ENCODE assay signal across 32 cellular contexts in the genomic region with DNA sequence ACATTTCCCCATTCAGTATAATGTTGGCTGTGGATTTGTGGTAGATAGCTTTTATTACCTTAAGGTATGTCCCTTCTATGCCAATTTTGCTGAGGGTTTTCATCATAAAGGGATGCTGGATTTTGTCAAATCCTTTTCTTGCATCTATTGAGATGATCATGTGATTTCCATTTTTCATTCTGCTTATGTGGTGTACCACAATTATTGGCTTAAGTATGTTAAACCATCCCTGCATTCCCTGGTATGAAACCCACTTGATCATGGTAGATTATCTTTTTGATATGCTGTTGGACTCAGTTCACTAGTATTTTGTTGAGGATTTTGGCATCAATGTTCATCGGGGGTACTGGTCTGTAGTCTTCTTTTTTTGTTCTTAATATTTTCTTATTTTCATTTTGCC.
"Had no signal": no experiment of that assay in that cellular context is flagged by ENCODE, and none has a peak within 500 bp of the region (broad histone marks: within the 10 kb centered on the region; RNA-seq: fewer than 3 reads in every experiment).

No MANE protein-coding gene starts in this region.

- H3K27ac ChIP-seq: neural progenitor cell, ovary, parathyroid adenoma, psoas muscle, right lobe of liver, sigmoid colon, skin epidermis, spleen, suprapubic skin, testis, tibial artery, transverse colon, upper lobe of right lung, uterus had no signal

- H3K4me1 ChIP-seq: neural progenitor cell, parathyroid adenoma, sigmoid colon, spleen, suprapubic skin, testis, upper lobe of right lung, uterus had no signal

- H3K36me3 Mint-ChIP-seq: natural killer cell; stimulated activated memory B cell treated with anti-CD40 and anti-IgM and Interleukin-4, amounts not matched to agents 10 μg/mL and 1 μg/mL and 100 μg/mL, for 72 hours had no signal

- H3K79me2 ChIP-seq: parathyroid adenoma had no signal

- H3K27ac Mint-ChIP-seq: naive thymus-derived CD4-positive, alpha-beta T cell; natural killer cell; neural progenitor cell; progenitor cell of endocrine pancreas; stimulated activated memory B cell treated with anti-CD40 and anti-IgM and Interleukin-4, amounts not matched to agents 10 μg/mL and 1 μg/mL and 100 μg/mL, for 72 hours; stimulated activated naive CD8-positive, alpha-beta T cell treated with anti-CD3 and anti-CD28 coated beads, Interleukin-15, amount 100 ng/mL, for 72 hours had no signal

- H3K27me3 Mint-ChIP-seq: naive thymus-derived CD4-positive, alpha-beta T cell; progenitor cell of endocrine pancreas; stimulated activated memory B cell treated with anti-CD40 and anti-IgM and Interleukin-4, amounts not matched to agents 10 μg/mL and 1 μg/mL and 100 μg/mL, for 72 hours; stimulated activated naive CD8-positive, alpha-beta T cell treated with anti-CD3 and anti-CD28 coated beads, Interleukin-15, amount 100 ng/mL, for 72 hours; type B pancreatic cell had no signal

- H3K27me3 ChIP-seq: neural progenitor cell, ovary, right lobe of liver, sigmoid colon, spleen, suprapubic skin, testis, tibial artery, transverse colon, upper lobe of right lung, uterus had no signal

- DNase-seq: naive thymus-derived CD4-positive, alpha-beta T cell; natural killer cell; occipital lobe; ovary; posterior cingulate gyrus; psoas muscle; right cardiac atrium; right lobe of liver; sigmoid colon; spleen; stimulated activated CD4-positive, alpha-beta T cell treated with anti-CD3 and anti-CD28 coated beads, Interleukin-12 subunit alpha, Interleukin-12 subunit beta, amount 100 ng/mL, for 4 hours; stimulated activated CD4-positive, alpha-beta T cell treated with anti-CD3 and anti-CD28 coated beads, Interleukin-1b, Interleukin-23, amount 100 ng/mL, for 48 hours; stimulated activated CD4-positive, alpha-beta T cell treated with anti-CD3 and anti-CD28 coated beads, Interleukin-4, amount 100 ng/mL, for 1 hour; stimulated activated CD4-positive, alpha-beta T cell treated with anti-CD3 and anti-CD28 coated beads, Interleukin-4, amount 100 ng/mL, for 4 hours; stimulated activated CD8-positive, alpha-beta memory T cell treated with anti-CD3 and anti-CD28 coated beads, Interleukin-4, amount 100 ng/mL, for 48 hours; stimulated activated naive CD4-positive, alpha-beta T cell; stimulated activated naive CD8-positive, alpha-beta T cell treated with anti-CD3 and anti-CD28 coated beads, Interleukin-15, amount 100 ng/mL, for 72 hours; stimulated activated naive CD8-positive, alpha-beta T cell treated with anti-CD3 and anti-CD28 coated beads, Interleukin-15, Interleukin-2, amounts not matched to agents 100 U/mL and 50 U/mL, for 24 hours; substantia nigra; testis; tibial artery; transverse colon; upper lobe of right lung; uterus had no signal

- H3K4me3 Mint-ChIP-seq: naive thymus-derived CD4-positive, alpha-beta T cell; natural killer cell; nephron; neural progenitor cell; stimulated activated memory B cell treated with anti-CD40 and anti-IgM and Interleukin-4, amounts not matched to agents 10 μg/mL and 1 μg/mL and 100 μg/mL, for 72 hours; stimulated activated naive CD8-positive, alpha-beta T cell treated with anti-CD3 and anti-CD28 coated beads, Interleukin-15, amount 100 ng/mL, for 72 hours; type B pancreatic cell had no signal

- H3K36me3 ChIP-seq: neural progenitor cell, ovary, right lobe of liver, sigmoid colon, spleen, transverse colon, upper lobe of right lung, uterus had no signal

- H3K9me3 ChIP-seq: ovary, psoas muscle, right lobe of liver, sigmoid colon, spleen, suprapubic skin, testis, tibial artery, transverse colon, upper lobe of right lung, uterus had no signal

- H3K4me1 Mint-ChIP-seq: natural killer cell; neural progenitor cell; stimulated activated memory B cell treated with anti-CD40 and anti-IgM and Interleukin-4, amounts not matched to agents 10 μg/mL and 1 μg/mL and 100 μg/mL, for 72 hours; stimulated activated naive CD8-positive, alpha-beta T cell treated with anti-CD3 and anti-CD28 coated beads, Interleukin-15, amount 100 ng/mL, for 72 hours had no signal

- H3K4me2 ChIP-seq: neural progenitor cell had no signal

- H3K9ac ChIP-seq: neural progenitor cell, parathyroid adenoma had no signal

- H3K4me3 ChIP-seq: neural progenitor cell, ovary, psoas muscle, right lobe of liver, sigmoid colon, skin epidermis, spleen, suprapubic skin, testis, tibial artery, transverse colon, upper lobe of right lung, uterus had no signal

- H3K9me3 Mint-ChIP-seq: natural killer cell; stimulated activated memory B cell treated with anti-CD40 and anti-IgM and Interleukin-4, amounts not matched to agents 10 μg/mL and 1 μg/mL and 100 μg/mL, for 72 hours had no signal

- H2AFZ ChIP-seq: neural progenitor cell, parathyroid adenoma had no signal
